In the genomic region with DNA sequence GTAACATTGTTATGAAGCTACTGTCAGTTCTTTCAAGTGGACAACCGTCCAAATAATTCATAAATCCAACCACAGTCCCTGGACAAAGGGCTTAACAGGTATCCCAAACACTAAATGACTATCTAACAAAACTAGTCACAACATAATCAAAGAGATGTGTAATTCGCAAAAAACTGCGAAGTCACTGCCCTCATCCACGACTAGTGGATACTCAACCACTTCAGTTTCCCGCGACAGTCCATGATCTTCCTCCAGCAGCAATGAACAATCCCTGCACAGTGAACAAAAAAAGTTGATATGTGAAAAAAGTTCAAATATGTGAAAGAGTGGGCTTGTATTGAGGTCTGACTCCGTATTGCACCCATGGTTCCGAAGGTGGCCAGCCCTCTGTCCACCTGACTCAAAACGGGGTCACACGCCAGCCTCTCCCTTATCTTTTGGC, we compare ENCODE assay signal across 8 cellular contexts. TPM values are rescaled to one million over a fixed set of nuclear protein-coding genes. Genes with fewer than 3 reads are reported as not detected.
DNase-seq lines count a peak whose midpoint lies in the region; ATAC-seq and TF ChIP-seq lines count a peak whose summit lies in the region.

No MANE protein-coding gene starts in this region.

- no peaks in the 10 kb centered on the region for H3K27me3 Mint-ChIP-seq in stimulated activated naive CD8-positive, alpha-beta T cell treated with anti-CD3 and anti-CD28 coated beads, Interleukin-15, Interleukin-2, amounts not matched to agents 100 ng/mL and 50 ng/mL, for 24 hours

- peaks cover 29% of the 10 kb centered on the region for H3K36me3 Mint-ChIP-seq in stimulated activated naive CD8-positive, alpha-beta T cell treated with anti-CD3 and anti-CD28 coated beads, Interleukin-15, Interleukin-2, amounts not matched to agents 100 ng/mL and 50 ng/mL, for 24 hours (ENCODE audit: low read depth)

- 16 to 20% methylated on average over 10 of the region's 10 CpGs for WGBS in thyroid gland, 2 donors

- TF ChIP-seq POLR2A in thyroid gland (IDR thresholded peaks at IDR 0.05): no peak

- no peaks in the 10 kb centered on the region for H3K36me3 ChIP-seq in thyroid gland

- intact Hi-C loops in thyroid gland (cut with DNase I): no loop called here

- no peak for ATAC-seq in stimulated activated naive CD8-positive, alpha-beta T cell treated with anti-CD3 and anti-CD28 coated beads, Interleukin-15, Interleukin-2, amounts not matched to agents 100 U/mL and 50 U/mL, for 24 hours
- ATAC-seq in left lobe of liver (peak; percentile 61), esophagus mucosa (no peak), HG03139 (IDR thresholded peaks at IDR 0.05; ENCODE audit: unreplicated experiment) (no peak)

- peaks cover 48% of the 10 kb centered on the region for H3K4me1 Mint-ChIP-seq in stimulated activated naive CD8-positive, alpha-beta T cell treated with anti-CD3 and anti-CD28 coated beads, Interleukin-15, Interleukin-2, amounts not matched to agents 100 ng/mL and 50 ng/mL, for 24 hours (ENCODE audit: low read depth)

- H3K4me3 Mint-ChIP-seq in stimulated activated naive CD8-positive, alpha-beta T cell treated with anti-CD3 and anti-CD28 coated beads, Interleukin-15, Interleukin-2, amounts not matched to agents 100 ng/mL and 50 ng/mL, for 24 hours: peak overlapping the region; percentile 89

- peaks cover 17 to 22% of the 10 kb centered on the region in 2 donors for H3K4me1 ChIP-seq in thyroid gland

- H3K4me3 ChIP-seq in astrocyte of the spinal cord (ENCODE audit: low read depth, low read length) (peak overlapping the region; percentile 89), thyroid gland (replicated peaks in 1 of 3) (peak overlapping the region; percentile 73 to 95 (median 88))

- no peaks in the 10 kb centered on the region for H3K9me3 Mint-ChIP-seq in stimulated activated naive CD8-positive, alpha-beta T cell treated with anti-CD3 and anti-CD28 coated beads, Interleukin-15, Interleukin-2, amounts not matched to agents 100 ng/mL and 50 ng/mL, for 24 hours

- TF ChIP-seq CTCF in astrocyte of the spinal cord (IDR thresholded peaks at IDR 0.05; ENCODE audit: low read depth, low read length): no peak
- TF ChIP-seq CTCF in thyroid gland (IDR thresholded peaks at IDR 0.05): no peak

- peak overlapping the region; percentile 86 to 94 (median 91) for H3K27ac ChIP-seq in thyroid gland

- no peaks in the 10 kb centered on the region for H3K9me3 ChIP-seq in thyroid gland

- H3K27ac Mint-ChIP-seq in stimulated activated naive CD8-positive, alpha-beta T cell treated with anti-CD3 and anti-CD28 coated beads, Interleukin-15, Interleukin-2, amounts not matched to agents 100 ng/mL and 50 ng/mL, for 24 hours: peak overlapping the region; percentile 99

- H3K27me3 ChIP-seq in thyroid gland: no peaks in the 10 kb centered on the region

- no peak for DNase-seq in stimulated activated naive CD8-positive, alpha-beta T cell treated with anti-CD3 and anti-CD28 coated beads, Interleukin-15, Interleukin-2, amounts not matched to agents 100 U/mL and 50 U/mL, for 24 hours
- DNase-seq in astrocyte of the spinal cord (ENCODE audit: low read depth, low spot score): no peak
- DNase-seq in left lobe of liver (ENCODE audit: low spot score): no peak
- DNase-seq in thyroid gland: no peak
- no peak for DNase-seq in NCI-H1417 (lab: John Stamatoyannopoulos, UW)

- in situ Hi-C loops in astrocyte of the spinal cord (cut with HindIII; ENCODE audit: low sequenced_read_pairs): no loop called here

RNA-seq across cellular contexts. Expression of gene DCLRE1A, which starts 0.3 kb away (rescaled TPM):
- 5.8 TPM for total RNA-seq in left lobe of liver
- 1 to 10 TPM; 5.8 to 9.0 (median 6.8) TPM for total RNA-seq in thyroid gland
- 3.7 TPM for total RNA-seq in esophagus mucosa

RNA-seq across cellular contexts. Expression of gene NHLRC2, which starts 0.9 kb away (rescaled TPM):
- 22.4 TPM for total RNA-seq in left lobe of liver
- 10 to 100 TPM; 47.1 to 66.7 (median 56.2) TPM for total RNA-seq in thyroid gland
- total RNA-seq in esophagus mucosa: 18.7 TPM
